20 cellular contexts compared by ENCODE assay signal in genomic region chr15:64791401-64791800, GRCh38. TPM values are rescaled to one million over a fixed set of nuclear protein-coding genes. Genes with fewer than 3 reads are reported as not detected.
DNase-seq lines count a peak whose midpoint lies in the region; ATAC-seq, FAIRE-seq and TF ChIP-seq lines count a peak whose summit lies in the region.
"Had no signal": no experiment of that assay in that cellular context is flagged by ENCODE, and none has a peak within 500 bp of the region (broad histone marks: within the 10 kb centered on the region; RNA-seq: fewer than 3 reads in every experiment).

No MANE protein-coding gene starts in this region.

- H3K27ac ChIP-seq in cardiac muscle cell (peak overlapping the region; percentile 27), HepG2 (ENCODE audit: extremely low read length, insufficient read depth, low read length) (no peak overlapping the region)
- H3K27ac ChIP-seq: RWPE1 had no signal

- H3K9me3 Mint-ChIP-seq in WTC11 = no peaks in the 10 kb centered on the region
- H3K9me3 Mint-ChIP-seq in stimulated activated memory B cell treated with anti-CD40 and anti-IgM and Interleukin-4, amounts not matched to agents 10 μg/mL and 1 μg/mL and 100 μg/mL, for 72 hours = no peaks in the 10 kb centered on the region

- no peaks in the 10 kb centered on the region for H4K20me1 ChIP-seq in HepG2 (ENCODE audit: insufficient read depth, low read length)

- H3K27me3 ChIP-seq in cardiac muscle cell (no peaks in the 10 kb centered on the region), HepG2 (ENCODE audit: control insufficient read depth in 1 of 2, insufficient read depth in 2 of 2, low read length in 2 of 2) (no peaks in the 10 kb centered on the region)

- no TSS peak for BruUV-seq in HepG2 (replicated peaks; lab: Mats Ljungman, UMichigan)

- H3K4me1 ChIP-seq in cardiac muscle cell (ENCODE audit: low read depth) (peaks cover 5% of the 10 kb centered on the region), HepG2 (ENCODE audit: insufficient read depth, low read length) (peaks cover 6% of the 10 kb centered on the region; the same call in 1 of the 2 replicates)

- H3K9me3 ChIP-seq in cardiac muscle cell (ENCODE audit: low read depth) (no peaks in the 10 kb centered on the region), HepG2 (ENCODE audit: low read length) (no peaks in the 10 kb centered on the region)

- no peak for TF ChIP-seq POLR2A in HepG2 (IDR thresholded peaks at IDR 0.05; ENCODE audit: insufficient read depth in 1 of 2, low read depth in 2 of 2, low read length in 2 of 2)

- no peak overlapping the region for H3K4me3 Mint-ChIP-seq in WTC11
- no peak overlapping the region for H3K4me3 Mint-ChIP-seq in stimulated activated memory B cell treated with anti-CD40 and anti-IgM and Interleukin-4, amounts not matched to agents 10 μg/mL and 1 μg/mL and 100 μg/mL, for 72 hours

- H3K4me2 ChIP-seq in HepG2 (ENCODE audit: low read depth, low read length) = no peak overlapping the region

- ATAC-seq in left ventricle myocardium superior (no peak), WTC11 (no peak), HepG2 (no peak), HG02759 (IDR thresholded peaks at IDR 0.05; ENCODE audit: unreplicated experiment) (no peak)
- no peak for ATAC-seq in stimulated activated memory B cell treated with anti-CD40 and anti-IgM and Interleukin-4, amounts not matched to agents 10 μg/mL and 1 μg/mL and 100 μg/mL, for 72 hours

- no peak for DNase-seq in cardiac muscle cell (ENCODE audit: low read depth in 1 of 2, low spot score in 1 of 2)
- no peak for DNase-seq in left ventricle myocardium superior
- DNase-seq in WTC11 (ENCODE audit: low spot score) = no peak
- DNase-seq in HepG2 (ENCODE audit: low spot score) = no peak
- no peak for DNase-seq in NCI-H446 (lab: John Stamatoyannopoulos, UW)
- no peak for DNase-seq in KBM-7
- DNase-seq: 8988T, HCEC 1CT, Kasumi-1, MV-4-11, NCI-H1105 treated with DMSO at 0.1 percent for 48 hours, NCI-H1694, NCI-H2029 treated with DMSO at 0.1 percent for 48 hours, NCI-H526 treated with DMSO at 0.1 percent for 48 hours, SHP77 treated with DMSO at 0.1 percent for 48 hours had no signal

- TF ChIP-seq EP300 in HepG2 (IDR thresholded peaks at IDR 0.05; ENCODE audit: low read depth in 2 of 2, low read length in 2 of 2) = no peak
- no peak for TF ChIP-seq EP300 in HepG2 (CRISPR knock-in tag; IDR thresholded peaks at IDR 0.05; ENCODE audit: borderline replicate concordance)

- no peak for TF ChIP-seq RAD21 in HepG2 (CRISPR knock-in tag; IDR thresholded peaks at IDR 0.05)

- intact Hi-C loops in left ventricle myocardium superior (cut with micrococcal nuclease) = no loop called here
- intact Hi-C loops in HepG2 (cut with micrococcal nuclease; ENCODE audit: unreplicated experiment) = no loop called here

- no peaks in the 10 kb centered on the region for H3K36me3 ChIP-seq in cardiac muscle cell
- no peaks in the 10 kb centered on the region for H3K36me3 ChIP-seq in HepG2 (replicated peaks in 1 of 2; ENCODE audit: control insufficient read depth in 1 of 2, insufficient read depth in 2 of 2, low read length in 2 of 2)

- no peaks in the 10 kb centered on the region for H3K36me3 Mint-ChIP-seq in WTC11
- no peaks in the 10 kb centered on the region for H3K36me3 Mint-ChIP-seq in stimulated activated memory B cell treated with anti-CD40 and anti-IgM and Interleukin-4, amounts not matched to agents 10 μg/mL and 1 μg/mL and 100 μg/mL, for 72 hours

- H3K4me3 ChIP-seq in cardiac muscle cell (no peak overlapping the region), HepG2 (replicated peaks in 1 of 3; ENCODE audit: insufficient read depth in 1 of 3, low read depth in 2 of 3, low read length in 3 of 3) (no peak overlapping the region)

- H3K27ac Mint-ChIP-seq in WTC11 = peak overlapping the region; percentile 68; the same call in 1 of the 2 replicates
- no peak overlapping the region for H3K27ac Mint-ChIP-seq in stimulated activated memory B cell treated with anti-CD40 and anti-IgM and Interleukin-4, amounts not matched to agents 10 μg/mL and 1 μg/mL and 100 μg/mL, for 72 hours

- FAIRE-seq in HepG2 (lab: Jason Lieb, UNC) = no peak
- FAIRE-seq: D721Med, H1 had no signal

- CTCF ChIA-PET in WTC11 (lab: Charles Lee) (interaction anchor here (1.5 to 2.4 kb wide), 3 partner anchors 19 to 63 kb away, joined by 4 to 18 read pairs (median 5); no protein-coding TSS in a partner anchor), HepG2 (lab: Yijun Ruan, JAX; ENCODE audit: low intra/inter-chr PET ratio, low total read pairs) (no interaction called here)

- H3K9ac ChIP-seq in HepG2 (ENCODE audit: insufficient read depth, low read depth, low read length) = no peak overlapping the region

- POLR2A ChIA-PET in WTC11 (lab: Charles Lee) = interaction anchor here (0.5 to 1.5 kb wide), 2 partner anchors 16 to 19 kb away, joined by 3 to 4 read pairs; no protein-coding TSS in a partner anchor
- POLR2A ChIA-PET in HepG2 (lab: Yijun Ruan, JAX) = no interaction called here

- 16% methylated on average over 4 of the region's 4 CpGs for WGBS in HepG2 (ENCODE audit: low lambda C conversion rate)

- in situ Hi-C loops in HepG2 (cut with HindIII; ENCODE audit: extremely low pct_ligation_motif_present, low pct_unique_long_range_greater_than_20kb) = no loop called here
- in situ Hi-C loops in KBM-7 (cut with MboI; ENCODE audit: low pct_unique_long_range_greater_than_20kb, low sequenced_read_pairs) = no loop called here

- no peak overlapping the region for H2AFZ ChIP-seq in HepG2 (ENCODE audit: low read length)

- H3K79me2 ChIP-seq in HepG2 (ENCODE audit: insufficient read depth, low read length) = no peaks in the 10 kb centered on the region

- peaks cover 7% of the 10 kb centered on the region; the same call in 1 of the 2 replicates for H3K4me1 Mint-ChIP-seq in WTC11
- no peaks in the 10 kb centered on the region for H3K4me1 Mint-ChIP-seq in stimulated activated memory B cell treated with anti-CD40 and anti-IgM and Interleukin-4, amounts not matched to agents 10 μg/mL and 1 μg/mL and 100 μg/mL, for 72 hours

- no peaks in the 10 kb centered on the region for H3K27me3 Mint-ChIP-seq in WTC11 (ENCODE audit: low read depth)
- no peaks in the 10 kb centered on the region for H3K27me3 Mint-ChIP-seq in stimulated activated memory B cell treated with anti-CD40 and anti-IgM and Interleukin-4, amounts not matched to agents 10 μg/mL and 1 μg/mL and 100 μg/mL, for 72 hours

- TF ChIP-seq CTCF in cardiac muscle cell (IDR thresholded peaks at IDR 0.05; ENCODE audit: low read depth, low read length) (no peak), WTC11 (IDR thresholded peaks at IDR 0.05) (no peak), HepG2 (CRISPR knock-in tag; IDR thresholded peaks at IDR 0.05) (peak; percentile 46)

RNA-seq across cellular contexts. Expression of gene RBPMS2, which starts 16.0 kb away (rescaled TPM):
- total RNA-seq in cardiac muscle cell = 18.4 and 35.4 TPM in 2 replicates
- 213 and 223 TPM in 2 replicates for polyA plus RNA-seq in cardiac muscle cell
- total RNA-seq in left ventricle myocardium superior = 213 TPM
- 195 to 210 TPM (median 202 TPM) in 3 replicates for total RNA-seq in WTC11 (2021)
- total RNA-seq in HepG2 (2016; rRNA removed; fragmentation: Illumina TruSeq; extraction: Trizol) = not detected in 2 replicates
- not detected in 2 replicates for total RNA-seq in HepG2 (2016; cell fraction: cytosol; rRNA removed; fragmentation: Illumina TruSeq; extraction: Trizol; ENCODE audit: low read depth)
- not detected in 2 replicates for total RNA-seq in HepG2 (2016; cell fraction: insoluble cytoplasmic fraction; rRNA removed; fragmentation: Illumina TruSeq; extraction: Trizol)
- 0.12 TPM in 1 of 2 replicates, not detected in the other for total RNA-seq in HepG2 (2016; cell fraction: membrane; rRNA removed; fragmentation: Illumina TruSeq; extraction: Trizol)
- not detected in 2 replicates for total RNA-seq in HepG2 (2016; cell fraction: nucleus; rRNA removed; fragmentation: Illumina TruSeq; extraction: Trizol)
- 0.08 and 0.16 TPM in 2 replicates for polyA plus RNA-seq in HepG2 (2011; rRNA removed)
- 0.08 and 0.10 TPM in 2 replicates for polyA plus RNA-seq in HepG2 (2011; cell fraction: cytosol; rRNA removed)
- polyA plus RNA-seq in HepG2 (2011; cell fraction: nucleus; rRNA removed) = 0.14 and 0.26 TPM in 2 replicates
- 0.08 and 0.44 TPM in 2 replicates for polyA plus RNA-seq in HepG2 (2012)
- 0.72 and 1.0 TPM in 2 replicates for polyA plus RNA-seq in HepG2 (2016; cell fraction: cytosol; fragmentation: Illumina TruSeq; extraction: Trizol; ENCODE audit: low read depth)
- 0.46 and 0.60 TPM in 2 replicates for polyA plus RNA-seq in HepG2 (2016; cell fraction: insoluble cytoplasmic fraction; fragmentation: Illumina TruSeq; extraction: Trizol; ENCODE audit: low read depth)
- 1.2 and 1.5 TPM in 2 replicates for polyA plus RNA-seq in HepG2 (2016; cell fraction: membrane; fragmentation: Illumina TruSeq; extraction: Trizol; ENCODE audit: low read depth)
- 0.52 and 0.70 TPM in 2 replicates for polyA plus RNA-seq in HepG2 (2016; cell fraction: nucleus; fragmentation: Illumina TruSeq; extraction: Trizol; ENCODE audit: insufficient read depth, low read depth)
- 0.10 and 0.94 TPM in 2 replicates for polyA minus RNA-seq in HepG2 (2011; rRNA and poly(A)+ RNA removed; ENCODE audit: low replicate concordance)
- polyA minus RNA-seq in HepG2 (2011; cell fraction: cytosol; rRNA and poly(A)+ RNA removed) = not detected in 2 replicates
- polyA minus RNA-seq in HepG2 (2011; cell fraction: nucleus; rRNA and poly(A)+ RNA removed) = not detected in 2 replicates

RNA-seq across cellular contexts. Expression of gene PIF1, which starts 34.0 kb away (rescaled TPM):
- 3.5 and 70.9 TPM in 2 replicates for total RNA-seq in cardiac muscle cell
- polyA plus RNA-seq in cardiac muscle cell = 7.4 and 49.0 TPM in 2 replicates
- total RNA-seq in left ventricle myocardium superior = 0.42 TPM
- 174 to 249 TPM (median 184 TPM) in 3 replicates for total RNA-seq in WTC11 (2021)
- 8.3 and 19.7 TPM in 2 replicates for total RNA-seq in HepG2 (2016; rRNA removed; fragmentation: Illumina TruSeq; extraction: Trizol)
- total RNA-seq in HepG2 (2016; cell fraction: cytosol; rRNA removed; fragmentation: Illumina TruSeq; extraction: Trizol; ENCODE audit: low read depth) = 10.1 and 10.8 TPM in 2 replicates
- 7.8 and 21.1 TPM in 2 replicates for total RNA-seq in HepG2 (2016; cell fraction: insoluble cytoplasmic fraction; rRNA removed; fragmentation: Illumina TruSeq; extraction: Trizol)
- total RNA-seq in HepG2 (2016; cell fraction: membrane; rRNA removed; fragmentation: Illumina TruSeq; extraction: Trizol) = 8.0 and 9.6 TPM in 2 replicates
- total RNA-seq in HepG2 (2016; cell fraction: nucleus; rRNA removed; fragmentation: Illumina TruSeq; extraction: Trizol) = 22.6 and 34.5 TPM in 2 replicates
- polyA plus RNA-seq in HepG2 (2011; rRNA removed) = 14.0 and 18.5 TPM in 2 replicates
- 5.4 and 11.1 TPM in 2 replicates for polyA plus RNA-seq in HepG2 (2011; cell fraction: cytosol; rRNA removed)
- 50.6 and 90.5 TPM in 2 replicates for polyA plus RNA-seq in HepG2 (2011; cell fraction: nucleus; rRNA removed)
- polyA plus RNA-seq in HepG2 (2012) = 3.2 and 9.0 TPM in 2 replicates
- 1.2 and 1.3 TPM in 2 replicates for polyA plus RNA-seq in HepG2 (2016; cell fraction: cytosol; fragmentation: Illumina TruSeq; extraction: Trizol; ENCODE audit: low read depth)
- polyA plus RNA-seq in HepG2 (2016; cell fraction: insoluble cytoplasmic fraction; fragmentation: Illumina TruSeq; extraction: Trizol; ENCODE audit: low read depth) = 7.2 and 8.0 TPM in 2 replicates
- polyA plus RNA-seq in HepG2 (2016; cell fraction: membrane; fragmentation: Illumina TruSeq; extraction: Trizol; ENCODE audit: low read depth) = 3.6 and 4.0 TPM in 2 replicates
- polyA plus RNA-seq in HepG2 (2016; cell fraction: nucleus; fragmentation: Illumina TruSeq; extraction: Trizol; ENCODE audit: insufficient read depth, low read depth) = 105 and 116 TPM in 2 replicates
- 12.7 and 35.9 TPM in 2 replicates for polyA minus RNA-seq in HepG2 (2011; rRNA and poly(A)+ RNA removed; ENCODE audit: low replicate concordance)
- 1.6 and 4.1 TPM in 2 replicates for polyA minus RNA-seq in HepG2 (2011; cell fraction: cytosol; rRNA and poly(A)+ RNA removed)
- 11.4 and 16.5 TPM in 2 replicates for polyA minus RNA-seq in HepG2 (2011; cell fraction: nucleus; rRNA and poly(A)+ RNA removed)

RNA-seq across cellular contexts. Expression of gene PLEKHO2, which starts 50.3 kb away (rescaled TPM):
- total RNA-seq in cardiac muscle cell (7.6 and 9.3 TPM in 2 replicates), left ventricle myocardium superior (8.5 TPM), WTC11 (2021) (21.6 to 22.1 TPM (median 21.9 TPM) in 3 replicates), HepG2 (2016; rRNA removed; fragmentation: Illumina TruSeq; extraction: Trizol) (3.1 and 3.8 TPM in 2 replicates)
- polyA plus RNA-seq in cardiac muscle cell (9.4 and 11.3 TPM in 2 replicates), HepG2 (2011; rRNA removed) (4.8 and 5.1 TPM in 2 replicates)
- total RNA-seq in HepG2 (2016; cell fraction: cytosol; rRNA removed; fragmentation: Illumina TruSeq; extraction: Trizol; ENCODE audit: low read depth) = 0.61 and 0.71 TPM in 2 replicates
- 3.1 and 4.3 TPM in 2 replicates for total RNA-seq in HepG2 (2016; cell fraction: insoluble cytoplasmic fraction; rRNA removed; fragmentation: Illumina TruSeq; extraction: Trizol)
- 1.4 and 1.8 TPM in 2 replicates for total RNA-seq in HepG2 (2016; cell fraction: membrane; rRNA removed; fragmentation: Illumina TruSeq; extraction: Trizol)
- 3.2 and 3.6 TPM in 2 replicates for total RNA-seq in HepG2 (2016; cell fraction: nucleus; rRNA removed; fragmentation: Illumina TruSeq; extraction: Trizol)
- polyA plus RNA-seq in HepG2 (2011; cell fraction: cytosol; rRNA removed) = 3.1 and 3.9 TPM in 2 replicates
- polyA plus RNA-seq in HepG2 (2011; cell fraction: nucleus; rRNA removed) = 15.5 and 19.5 TPM in 2 replicates
- 3.9 and 4.4 TPM in 2 replicates for polyA plus RNA-seq in HepG2 (2012)
- polyA plus RNA-seq in HepG2 (2016; cell fraction: cytosol; fragmentation: Illumina TruSeq; extraction: Trizol; ENCODE audit: low read depth) = 0.38 and 0.41 TPM in 2 replicates
- polyA plus RNA-seq in HepG2 (2016; cell fraction: insoluble cytoplasmic fraction; fragmentation: Illumina TruSeq; extraction: Trizol; ENCODE audit: low read depth) = 2.2 and 3.1 TPM in 2 replicates
- polyA plus RNA-seq in HepG2 (2016; cell fraction: membrane; fragmentation: Illumina TruSeq; extraction: Trizol; ENCODE audit: low read depth) = 0.70 and 0.73 TPM in 2 replicates
- polyA plus RNA-seq in HepG2 (2016; cell fraction: nucleus; fragmentation: Illumina TruSeq; extraction: Trizol; ENCODE audit: insufficient read depth, low read depth) = 17.8 and 18.9 TPM in 2 replicates
- 3.4 and 9.7 TPM in 2 replicates for polyA minus RNA-seq in HepG2 (2011; rRNA and poly(A)+ RNA removed; ENCODE audit: low replicate concordance)
- 3.4 and 3.5 TPM in 2 replicates for polyA minus RNA-seq in HepG2 (2011; cell fraction: cytosol; rRNA and poly(A)+ RNA removed)
- 4.4 and 6.8 TPM in 2 replicates for polyA minus RNA-seq in HepG2 (2011; cell fraction: nucleus; rRNA and poly(A)+ RNA removed)

Comparison
In these comparisons a context has a peak if more than half of its experiments do, and no peak if none do; other contexts are left out.
1. RNA of gene RBPMS2, which starts 16.0 kb away (total RNA-seq): 213 TPM in left ventricle myocardium superior (single experiment), 195 to 210 TPM in WTC11 and 18.4 to 35.4 TPM in cardiac muscle cell; 0.12 TPM in HepG2; every median in the first group is over 10 times any median in the second.